21 cellular contexts compared by ENCODE assay signal in the genomic region with DNA sequence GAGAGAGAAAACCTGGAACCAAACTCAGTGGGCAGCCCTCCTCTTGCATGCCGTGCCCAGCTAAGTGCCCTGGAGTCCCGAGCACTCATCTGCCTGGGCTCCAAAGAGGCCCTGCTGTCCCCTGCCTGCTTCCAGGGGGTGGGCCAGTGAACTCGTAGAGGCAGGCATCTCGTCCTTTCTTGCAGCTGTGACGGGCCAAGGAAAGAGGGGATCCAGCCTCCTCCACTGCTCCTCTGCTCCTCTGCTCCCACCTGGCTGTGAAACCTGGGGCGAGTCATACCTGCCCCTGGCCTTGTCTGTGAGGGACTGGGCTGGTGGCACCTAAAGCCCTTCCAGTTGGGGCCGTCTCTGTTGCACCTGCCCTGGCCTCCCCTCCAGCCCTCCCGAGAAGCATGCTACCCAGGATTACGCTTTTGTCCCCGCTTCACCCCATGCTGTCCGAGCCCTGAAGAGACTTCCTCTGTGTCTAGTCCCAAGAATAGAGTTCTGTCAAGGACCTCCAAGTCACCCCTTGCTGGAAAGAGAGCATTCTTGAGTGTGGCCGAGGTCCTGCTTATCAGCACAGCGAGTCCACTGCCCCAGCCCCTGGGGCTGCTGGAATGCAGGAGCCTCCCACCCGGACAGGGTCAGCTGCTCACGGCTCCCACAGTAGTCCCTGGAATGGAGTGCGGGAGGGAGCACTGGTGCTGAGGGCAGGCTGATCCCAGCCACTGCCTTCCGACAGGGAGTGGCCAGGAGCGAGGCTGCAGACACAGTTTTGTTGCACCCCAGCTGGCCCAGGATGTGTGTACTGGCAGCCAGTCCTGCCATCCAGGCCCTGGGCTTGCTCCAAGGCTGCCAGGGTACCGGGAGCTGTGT. TPM values are rescaled to one million over a fixed set of nuclear protein-coding genes. Genes with fewer than 3 reads are reported as not detected.
DNase-seq lines count a peak whose midpoint lies in the region; ATAC-seq and TF ChIP-seq lines count a peak whose summit lies in the region.
"Had no signal": no experiment of that assay in that cellular context is flagged by ENCODE, and none has a peak within 500 bp of the region (broad histone marks: within the 10 kb centered on the region; RNA-seq: fewer than 3 reads in every experiment).

No MANE protein-coding gene starts in this region.

- ATAC-seq in GM21447 (IDR thresholded peaks at IDR 0.05; ENCODE audit: unreplicated experiment) (no peak), GM18519 (IDR thresholded peaks at IDR 0.05; ENCODE audit: low FRiP score, unreplicated experiment) (no peak)
- ATAC-seq: GM12878; HCT116; naive thymus-derived CD4-positive, alpha-beta T cell; PC-3 had no signal

- H3K9ac ChIP-seq in liver (ENCODE audit: low read depth in 1 of 2, low read length in 2 of 2), result no peak overlapping the region

- peaks cover 0 to 48% (median 5%) of the 10 kb centered on the region in 3 donors for H3K4me1 ChIP-seq in esophagus squamous epithelium
- no peaks in the 10 kb centered on the region for H3K4me1 ChIP-seq in liver (ENCODE audit: control insufficient read depth in 4 of 4, insufficient read depth in 4 of 4, low read length in 3 of 4)
- H3K4me1 ChIP-seq: colonic mucosa had no signal

- H3K36me3 ChIP-seq in esophagus squamous epithelium (no peaks in the 10 kb centered on the region), liver (ENCODE audit: control insufficient read depth in 4 of 4, insufficient read depth in 3 of 4, low read depth in 1 of 4, low read length in 3 of 4) (no peaks in the 10 kb centered on the region)
- H3K36me3 ChIP-seq: colonic mucosa, tibial nerve had no signal

- H3K27ac ChIP-seq in esophagus squamous epithelium (peak overlapping the region in 3 of 4 donors; percentile 5 to 44 (median 16)), liver (ENCODE audit: low read depth in 1 of 2, low read length in 2 of 2) (no peak overlapping the region)
- H3K27ac ChIP-seq: colonic mucosa, tibial nerve had no signal

- in situ Hi-C loops in G401 (cut with HindIII; ENCODE audit: low sequenced_read_pairs), result no loop called here

- TF ChIP-seq CTCF in esophagus squamous epithelium (IDR thresholded peaks at IDR 0.05) (no peak), liver (IDR thresholded peaks at IDR 0.05; ENCODE audit: low read depth, low read length, missing input control) (no peak), retinal pigment epithelial cell (conservative IDR thresholded peaks at IDR 0.05; ENCODE audit: low read depth, low read length) (no peak)

- peak in 1 of 2 donors; percentile 25 for TF ChIP-seq RAD21 in liver (IDR thresholded peaks at IDR 0.05)

- WGBS in esophagus squamous epithelium, 2 donors, result 51% methylated on average over 7 of the region's 19 CpGs; no CpG with 5 or more reads in 1 of the 2 donors
- 69% methylated on average over 19 of the region's 19 CpGs for WGBS in liver

- no peak for TF ChIP-seq POLR2A in esophagus squamous epithelium (IDR thresholded peaks at IDR 0.05)

- intact Hi-C loops in esophagus squamous epithelium (cut with DNase I), result no loop called here

- DNase-seq in G401 (ENCODE audit: low spot score), result peak; percentile 63
- no peak for DNase-seq in esophagus squamous epithelium (lab: John Stamatoyannopoulos, UW)
- peak; percentile 26 for DNase-seq in retinal pigment epithelial cell (ENCODE audit: low read depth)
- DNase-seq in GF-D8 (lab: John Stamatoyannopoulos, UW), result no peak
- no peak for DNase-seq in SIG-M5 (lab: John Stamatoyannopoulos, UW)
- DNase-seq: activated CD4-positive, alpha-beta T cell treated with anti-CD3 and anti-CD28 coated beads, Interleukin-2, amount 50 U/mL, for 4 hours; CD8-positive, alpha-beta memory T cell; colonic mucosa; erythroblast; MM.1S; naive thymus-derived CD4-positive, alpha-beta T cell; NCI-H2029 treated with DMSO at 0.1 percent for 48 hours; NCI-H524 treated with DMSO at 0.1 percent for 48 hours; PC-3; stimulated activated CD4-positive, alpha-beta T cell treated with anti-CD3 and anti-CD28 coated beads, Interleukin-4, amount 100 ng/mL, for 24 hours had no signal

- H3K4me3 ChIP-seq in esophagus squamous epithelium, result no peak overlapping the region
- H3K4me3 ChIP-seq in liver (ENCODE audit: low read depth in 1 of 3, low read length in 3 of 3), result no peak overlapping the region
- H3K4me3 ChIP-seq in retinal pigment epithelial cell (ENCODE audit: low read length), result no peak overlapping the region
- H3K4me3 ChIP-seq: colonic mucosa, GM12878, tibial nerve had no signal

- H3K27me3 ChIP-seq in esophagus squamous epithelium, result no peaks in the 10 kb centered on the region
- H3K27me3 ChIP-seq in liver (ENCODE audit: control insufficient read depth in 4 of 4, insufficient read depth in 4 of 4, low read length in 3 of 4), result peaks cover 0 to 5% (median 0%) of the 10 kb centered on the region in 4 donors
- H3K27me3 ChIP-seq: colonic mucosa had no signal

- H3K9me3 ChIP-seq in esophagus squamous epithelium (no peaks in the 10 kb centered on the region), liver (ENCODE audit: control insufficient read depth in 4 of 4, low read length in 3 of 4) (no peaks in the 10 kb centered on the region)
- H3K9me3 ChIP-seq: colonic mucosa, tibial nerve had no signal

TF ChIP-seq in liver, 16 proteins besides CTCF, POLR2A, EP300 and RAD21:
- TF ChIP-seq NR2F2 (IDR thresholded peaks at IDR 0.05) (peak; percentile 94), HNF4G (IDR thresholded peaks at IDR 0.05) (no peak), FOXA1 (IDR thresholded peaks at IDR 0.05) (no peak), RXRA (IDR thresholded peaks at IDR 0.05) (peak; percentile 83 to 84), YY1 (IDR thresholded peaks at IDR 0.05) (no peak), ZBTB33 (IDR thresholded peaks at IDR 0.05) (no peak), SP1 (IDR thresholded peaks at IDR 0.05) (peak; percentile 54), FOXA2 (IDR thresholded peaks at IDR 0.05) (no peak), ATF3 (IDR thresholded peaks at IDR 0.05) (no peak), TAF1 (conservative IDR thresholded peaks at IDR 0.05) (no peak)
- TF ChIP-seq, protein P1, sequence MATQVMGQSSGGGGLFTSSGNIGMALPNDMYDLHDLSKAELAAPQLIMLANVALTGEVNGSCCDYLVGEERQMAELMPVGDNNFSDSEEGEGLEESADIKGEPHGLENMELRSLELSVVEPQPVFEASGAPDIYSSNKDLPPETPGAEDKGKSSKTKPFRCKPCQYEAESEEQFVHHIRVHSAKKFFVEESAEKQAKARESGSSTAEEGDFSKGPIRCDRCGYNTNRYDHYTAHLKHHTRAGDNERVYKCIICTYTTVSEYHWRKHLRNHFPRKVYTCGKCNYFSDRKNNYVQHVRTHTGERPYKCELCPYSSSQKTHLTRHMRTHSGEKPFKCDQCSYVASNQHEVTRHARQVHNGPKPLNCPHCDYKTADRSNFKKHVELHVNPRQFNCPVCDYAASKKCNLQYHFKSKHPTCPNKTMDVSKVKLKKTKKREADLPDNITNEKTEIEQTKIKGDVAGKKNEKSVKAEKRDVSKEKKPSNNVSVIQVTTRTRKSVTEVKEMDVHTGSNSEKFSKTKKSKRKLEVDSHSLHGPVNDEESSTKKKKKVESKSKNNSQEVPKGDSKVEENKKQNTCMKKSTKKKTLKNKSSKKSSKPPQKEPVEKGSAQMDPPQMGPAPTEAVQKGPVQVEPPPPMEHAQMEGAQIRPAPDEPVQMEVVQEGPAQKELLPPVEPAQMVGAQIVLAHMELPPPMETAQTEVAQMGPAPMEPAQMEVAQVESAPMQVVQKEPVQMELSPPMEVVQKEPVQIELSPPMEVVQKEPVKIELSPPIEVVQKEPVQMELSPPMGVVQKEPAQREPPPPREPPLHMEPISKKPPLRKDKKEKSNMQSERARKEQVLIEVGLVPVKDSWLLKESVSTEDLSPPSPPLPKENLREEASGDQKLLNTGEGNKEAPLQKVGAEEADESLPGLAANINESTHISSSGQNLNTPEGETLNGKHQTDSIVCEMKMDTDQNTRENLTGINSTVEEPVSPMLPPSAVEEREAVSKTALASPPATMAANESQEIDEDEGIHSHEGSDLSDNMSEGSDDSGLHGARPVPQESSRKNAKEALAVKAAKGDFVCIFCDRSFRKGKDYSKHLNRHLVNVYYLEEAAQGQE (IDR thresholded peaks at IDR 0.05), result peak; percentile 22

RNA-seq across cellular contexts. Expression of gene KCNK3, which starts 14.3 kb away (rescaled TPM):
- not detected in 2 replicates for total RNA-seq in G401 (2014; rRNA removed; shearing (Covaris generic))
- 1 to 10 TPM in 1 of 4 donors, under 1 TPM in 3; 0.66 to 1.6 (median 0.84) TPM for total RNA-seq in esophagus squamous epithelium
- 1 to 10 TPM in 1 of 2 donors, not detected in 1; 6.6 TPM for total RNA-seq in liver
- polyA plus RNA-seq in liver, result 1 to 10 TPM in 1 of 2 donors, under 1 TPM in 1; 0.78 to 2.6 TPM
- total RNA-seq: CD8-positive, alpha-beta memory T cell; naive thymus-derived CD4-positive, alpha-beta T cell had no signal
- polyA plus RNA-seq: CD8-positive, alpha-beta memory T cell; GM12878; naive thymus-derived CD4-positive, alpha-beta T cell had no signal

RNA-seq across cellular contexts. Expression of gene SLC35F6, which starts 57.2 kb away (rescaled TPM):
- total RNA-seq in G401 (2014; rRNA removed; shearing (Covaris generic)), result 15.8 and 27.5 TPM in 2 replicates
- total RNA-seq in esophagus squamous epithelium (10 to 100 TPM; 39.6 to 61.4 (median 48.0) TPM), liver (10 to 100 TPM; 11.4 to 30.7 TPM)
- 10 to 100 TPM; 18.3 to 19.8 TPM for polyA plus RNA-seq in liver

Comparison
In these comparisons a context has a peak if more than half of its experiments do, and no peak if none do; other contexts are left out.
1. DNase-seq: peak in G401 (single experiment) and retinal pigment epithelial cell (single experiment); none in esophagus squamous epithelium (single experiment), GF-D8 (single experiment) and SIG-M5 (single experiment).
2. H3K27ac ChIP-seq: peak in esophagus squamous epithelium (3 of 4); none in liver (0 of 2).